ENCODE assay signal across 15 cellular contexts in genomic region chr21:44006656-44007055, GRCh38. TPM values are rescaled to one million over a fixed set of nuclear protein-coding genes. Genes with fewer than 3 reads are reported as not detected.
A peak's percentile ranks its signal among the peaks of the same experiment; 100 is the strongest.
DNase-seq lines count a peak whose midpoint lies in the region; ATAC-seq and TF ChIP-seq lines count a peak whose summit lies in the region.
"Had no signal": no experiment of that assay in that cellular context is flagged by ENCODE, and none has a peak within 500 bp of the region (broad histone marks: within the 10 kb centered on the region; RNA-seq: fewer than 3 reads in every experiment).

No MANE protein-coding gene starts in this region.

- no peaks in the 10 kb centered on the region for H3K36me3 Mint-ChIP-seq in H9 (ENCODE audit: insufficient read depth in 1 of 3, low read depth in 3 of 3)
- H3K36me3 Mint-ChIP-seq: neural progenitor cell had no signal

- no peak overlapping the region for H3K4me3 Mint-ChIP-seq in H9
- H3K4me3 Mint-ChIP-seq: activated CD4-positive, alpha-beta memory T cell treated with anti-CD3 and anti-CD28 coated beads, Interleukin-2, amount 10 ng/mL, durations not matched to agents 7 days and 5 days; neural progenitor cell had no signal

- H3K36me3 ChIP-seq in mesodermal cell (ENCODE audit: control insufficient read depth, insufficient read depth, low read length) (no peaks in the 10 kb centered on the region), thoracic aorta (no peaks in the 10 kb centered on the region)
- H3K36me3 ChIP-seq: adrenal gland, neural progenitor cell, upper lobe of left lung had no signal

- peaks cover 22% of the 10 kb centered on the region for H3K4me1 ChIP-seq in mesodermal cell (ENCODE audit: control insufficient read depth, insufficient read depth, low read length, poor library complexity, severe bottlenecking)
- H3K4me1 ChIP-seq in thoracic aorta (ENCODE audit: control insufficient read depth in 1 of 2, low read depth in 2 of 2): peaks cover 6 to 15% of the 10 kb centered on the region in 2 donors
- no peaks in the 10 kb centered on the region for H3K4me1 ChIP-seq in H9 (ENCODE audit: insufficient read depth, low read length)

- no peak overlapping the region for H2BK120ac ChIP-seq in H9 (ENCODE audit: low read depth, low read length, poor library complexity, severe bottlenecking)

- no peak for TF ChIP-seq CTCF in dorsolateral prefrontal cortex (IDR thresholded peaks at IDR 0.05 in 54 of 56, conservative IDR thresholded peaks at IDR 0.05 in 2 of 56; ENCODE audit: low read depth in 1 of 56, partially characterized antibody in 56 of 56)
- no peak for TF ChIP-seq CTCF in thoracic aorta (IDR thresholded peaks at IDR 0.05)
- no peak for TF ChIP-seq CTCF in H9 (conservative IDR thresholded peaks at IDR 0.05)

- no peak overlapping the region for H2BK12ac ChIP-seq in H9 (ENCODE audit: insufficient read length, low read depth, low read length)

- H3K4ac ChIP-seq in H9 (ENCODE audit: low read depth, low read length): no peak overlapping the region

- H3K23me2 ChIP-seq in H9 (ENCODE audit: insufficient read length, low read depth, low read length, poor library complexity, severe bottlenecking): peaks cover 2% of the 10 kb centered on the region

- no peaks in the 10 kb centered on the region; a peak in 1 of 5 replicates for H3K9me3 Mint-ChIP-seq in H9
- H3K9me3 Mint-ChIP-seq: activated CD4-positive, alpha-beta memory T cell treated with anti-CD3 and anti-CD28 coated beads, Interleukin-2, amount 10 ng/mL, durations not matched to agents 7 days and 5 days; neural progenitor cell had no signal

- no peak overlapping the region for H3K56ac ChIP-seq in H9 (ENCODE audit: insufficient read length, low read depth, low read length)

- intact Hi-C loops in dorsolateral prefrontal cortex (cut with DNase I): no loop called here

- no peaks in the 10 kb centered on the region for H4K20me1 ChIP-seq in H9 (ENCODE audit: control insufficient read depth, insufficient read depth, insufficient read length)

- no peak overlapping the region for H2BK20ac ChIP-seq in H9 (ENCODE audit: low read depth, low read length, poor library complexity, severe bottlenecking)

- H2AFZ ChIP-seq in H9 (ENCODE audit: low read length): no peak overlapping the region
- H2AFZ ChIP-seq: neural progenitor cell had no signal

- no peak overlapping the region for H3K18ac ChIP-seq in H9 (ENCODE audit: insufficient read length, low read depth, low read length)

- H3K14ac ChIP-seq in H9 (ENCODE audit: insufficient read depth, low read length): no peak overlapping the region

- no peak overlapping the region for H3K27ac Mint-ChIP-seq in H9
- H3K27ac Mint-ChIP-seq: activated CD4-positive, alpha-beta memory T cell treated with anti-CD3 and anti-CD28 coated beads, Interleukin-2, amount 10 ng/mL, durations not matched to agents 7 days and 5 days had no signal

- H3K27me3 ChIP-seq in dorsolateral prefrontal cortex: no peaks in the 10 kb centered on the region
- no peaks in the 10 kb centered on the region for H3K27me3 ChIP-seq in thoracic aorta (replicated peaks; ENCODE audit: insufficient read depth)
- H3K27me3 ChIP-seq in H9 (ENCODE audit: insufficient read depth, low read length): no peaks in the 10 kb centered on the region; the same call in 1 of the 2 replicates
- H3K27me3 ChIP-seq: adrenal gland, neural progenitor cell, upper lobe of left lung had no signal

- no peaks in the 10 kb centered on the region for H3K79me1 ChIP-seq in H9 (ENCODE audit: insufficient read depth, low read depth, low read length, poor library complexity, severe bottlenecking)

- H3K79me2 ChIP-seq in H9 (ENCODE audit: insufficient read depth, low read length): no peaks in the 10 kb centered on the region

- no peak overlapping the region for H3K4me2 ChIP-seq in H9 (ENCODE audit: insufficient read depth, insufficient read length, low read length)
- H3K4me2 ChIP-seq: neural progenitor cell had no signal

- WGBS in mesodermal cell (ENCODE audit: insufficient coverage in 2 of 2), 2 experiments: 93 to 98% methylated on average over 4 of the region's 8 CpGs
- no CpG with 5 or more reads among the region's 8 CpGs for whole genome bisulfite sequencing in H9 (ENCODE audit: extremely low coverage, insufficient read length, low lambda C conversion rate)

- H3T11ph ChIP-seq in H9 (ENCODE audit: low read length): no peak overlapping the region

- no peak overlapping the region for H4K5ac ChIP-seq in H9 (ENCODE audit: insufficient read length, low read depth, low read length)

- no peaks in the 10 kb centered on the region for H3K9me3 ChIP-seq in mesodermal cell (ENCODE audit: control insufficient read depth, low read length)
- H3K9me3 ChIP-seq in thoracic aorta: no peaks in the 10 kb centered on the region
- no peaks in the 10 kb centered on the region for H3K9me3 ChIP-seq in H9 (ENCODE audit: control insufficient read depth, low read depth, low read length)
- H3K9me3 ChIP-seq: adrenal gland, upper lobe of left lung had no signal

- no peak overlapping the region for H3K23ac ChIP-seq in H9 (ENCODE audit: insufficient read length, low read depth, low read length)

- no peak overlapping the region for H4K91ac ChIP-seq in H9 (ENCODE audit: insufficient read length, low read depth, low read length)

- no peak overlapping the region for H2BK15ac ChIP-seq in H9 (ENCODE audit: low read depth, low read length)

- H3K4me1 Mint-ChIP-seq in H9: peaks cover 14% of the 10 kb centered on the region in 2 experiments

- H2BK5ac ChIP-seq in H9 (ENCODE audit: insufficient read length, low read length): no peak overlapping the region

- no peak overlapping the region for H2AK5ac ChIP-seq in H9 (ENCODE audit: insufficient read length, low read length)

- ATAC-seq in thoracic aorta (ENCODE audit: insufficient number of reproducible peaks, low FRiP score, low read depth): peak; percentile 11

- peak; percentile 12 for DNase-seq in HK-2 (ENCODE audit: unreplicated experiment)
- DNase-seq in dorsolateral prefrontal cortex: no peak
- no peak for DNase-seq in thoracic aorta (ENCODE audit: low spot score)
- DNase-seq in epidermal melanocyte (ENCODE audit: insufficient read length, low spot score): no peak
- no peak for DNase-seq in DMS153 (lab: John Stamatoyannopoulos, UW)
- DNase-seq in H9: no peak
- no peak for DNase-seq in NCI-H2081 (lab: John Stamatoyannopoulos, UW)
- DNase-seq: activated CD4-positive, alpha-beta memory T cell treated with anti-CD3 and anti-CD28 coated beads, Interleukin-2, amount 10 ng/mL, durations not matched to agents 7 days and 5 days; erythroblast; NCI-H2029 treated with DMSO at 0.1 percent for 48 hours; T-helper 9 cell had no signal

- H3K4me3 ChIP-seq in dorsolateral prefrontal cortex (no peak overlapping the region), mesodermal cell (ENCODE audit: extremely low read depth, insufficient read depth, low read length, poor library complexity, severe bottlenecking) (no peak overlapping the region), thoracic aorta (no peak overlapping the region)
- H3K4me3 ChIP-seq: adrenal gland, neural progenitor cell, upper lobe of left lung had no signal

- H3K27ac ChIP-seq in dorsolateral prefrontal cortex (peak overlapping the region in 50 of 59 donors; percentile 14 to 99 (median 74)), mesodermal cell (ENCODE audit: low read depth, low read length, severe bottlenecking) (peak overlapping the region; percentile 93), thoracic aorta (peak overlapping the region; percentile 50 to 78), H9 (ENCODE audit: insufficient read length, low read depth, low read length) (no peak overlapping the region)
- H3K27ac ChIP-seq: neural progenitor cell had no signal

- H3K27me3 Mint-ChIP-seq in H9 (ENCODE audit: low read depth): no peaks in the 10 kb centered on the region
- H3K27me3 Mint-ChIP-seq: activated CD4-positive, alpha-beta memory T cell treated with anti-CD3 and anti-CD28 coated beads, Interleukin-2, amount 10 ng/mL, durations not matched to agents 7 days and 5 days had no signal

- no peak overlapping the region for H3K9ac ChIP-seq in H9 (ENCODE audit: extremely low read depth, insufficient read length, low read length)
- H3K9ac ChIP-seq: neural progenitor cell had no signal

- H4K8ac ChIP-seq in H9 (replicated peaks; ENCODE audit: insufficient read length, low read depth, low read length): no peak overlapping the region

RNA-seq across cellular contexts. Expression of gene TRAPPC10, which starts 5.5 kb away (rescaled TPM):
- 100 to 1,000 TPM in 1 of 120 experiments, 10 to 100 TPM in 119; 49.1 to 103 (median 69.3) TPM for total RNA-seq in dorsolateral prefrontal cortex
- polyA plus RNA-seq in mesodermal cell (2013, experiment 1 of 2): 18.1 TPM
- polyA plus RNA-seq in mesodermal cell (2013, experiment 2 of 2): 20.6 TPM
- 10 to 100 TPM; 45.9 to 47.9 TPM for total RNA-seq in thoracic aorta
- total RNA-seq in H9 (2021): 27.9 and 32.9 TPM in 2 replicates
